15 cellular contexts compared by ENCODE assay signal in the genomic region with DNA sequence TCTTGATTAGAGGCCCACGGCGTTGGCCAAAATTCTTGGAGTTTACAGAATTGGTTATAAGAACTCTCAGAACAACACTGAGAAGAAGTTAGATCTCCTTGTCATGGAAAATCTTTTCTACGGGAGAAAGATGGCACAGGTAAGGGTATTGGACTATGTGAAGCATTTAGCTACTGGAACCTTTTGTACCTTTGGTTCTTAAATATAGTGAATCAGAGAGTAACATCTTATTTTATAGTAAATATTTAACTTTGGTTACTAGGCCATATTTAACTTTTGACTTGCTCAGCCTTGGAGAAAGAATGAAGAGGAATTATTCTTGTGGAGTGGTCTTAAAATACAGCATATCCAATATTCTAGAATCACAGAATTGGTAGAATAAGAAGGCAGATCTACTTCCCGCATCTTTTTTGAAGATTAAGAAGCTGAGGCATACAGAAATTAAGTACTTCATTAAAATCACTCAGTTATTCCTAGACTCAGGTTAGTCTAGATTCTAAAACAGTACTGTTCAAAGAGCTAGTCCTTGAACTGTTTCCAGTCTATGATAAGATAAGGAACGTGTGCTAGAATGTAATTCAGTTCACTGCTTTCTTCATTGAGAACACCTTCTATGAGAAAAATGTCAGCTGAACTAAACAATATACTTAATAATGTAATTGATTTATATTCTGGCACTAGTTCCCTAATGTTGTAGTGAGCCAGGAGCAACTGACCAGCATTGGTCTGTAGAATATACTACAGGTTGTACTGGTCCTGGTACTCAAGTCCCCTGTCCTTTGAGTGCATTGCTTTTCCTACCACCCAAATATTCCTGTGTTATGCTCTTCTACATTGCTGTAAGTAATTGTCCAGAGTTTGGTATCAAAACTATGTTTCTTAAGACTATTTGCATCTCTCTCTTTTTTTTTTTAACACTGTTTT. TPM values are rescaled to one million over a fixed set of nuclear protein-coding genes. Genes with fewer than 3 reads are reported as not detected.
A peak's percentile ranks its signal among the peaks of the same experiment; 100 is the strongest.
DNase-seq lines count a peak whose midpoint lies in the region; ATAC-seq and TF ChIP-seq lines count a peak whose summit lies in the region.
"Had no signal": no experiment of that assay in that cellular context is flagged by ENCODE, and none has a peak within 500 bp of the region (broad histone marks: within the 10 kb centered on the region; RNA-seq: fewer than 3 reads in every experiment).

No MANE protein-coding gene starts in this region.

- no peaks in the 10 kb centered on the region for H3K27me3 Mint-ChIP-seq in activated T-cell treated with anti-CD3 and anti-CD28 coated beads, Interleukin-2, amount 50 U/mL, for 72 hours (ENCODE audit: low read depth)
- H3K27me3 Mint-ChIP-seq in activated T-cell treated with anti-CD3 and anti-CD28 coated beads, Interleukin-2, amount 50 U/mL, for 4 hours (ENCODE audit: low read depth): no peaks in the 10 kb centered on the region
- H3K27me3 Mint-ChIP-seq in activated T-helper 17 cell treated with anti-CD3 and anti-CD28 coated beads, Interleukin-2, amount 50 U/mL, for 72 hours: no peaks in the 10 kb centered on the region
- H3K27me3 Mint-ChIP-seq in memory B cell: no peaks in the 10 kb centered on the region
- H3K27me3 Mint-ChIP-seq in stimulated activated naive B cell treated with anti-CD40 and anti-IgM and Interleukin-4, amounts not matched to agents 10 μg/mL and 1 μg/mL and 100 μg/mL, for 72 hours: no peaks in the 10 kb centered on the region

- H3K4me3 Mint-ChIP-seq in activated T-cell treated with anti-CD3 and anti-CD28 coated beads, Interleukin-2, amount 50 U/mL, for 72 hours: no peak overlapping the region
- H3K4me3 Mint-ChIP-seq in activated T-cell treated with anti-CD3 and anti-CD28 coated beads, Interleukin-2, amount 50 U/mL, for 4 hours: no peak overlapping the region
- no peak overlapping the region for H3K4me3 Mint-ChIP-seq in activated T-helper 17 cell treated with anti-CD3 and anti-CD28 coated beads, Interleukin-2, amount 50 U/mL, for 72 hours
- no peak overlapping the region for H3K4me3 Mint-ChIP-seq in memory B cell
- no peak overlapping the region for H3K4me3 Mint-ChIP-seq in stimulated activated naive B cell treated with anti-CD40 and anti-IgM and Interleukin-4, amounts not matched to agents 10 μg/mL and 1 μg/mL and 100 μg/mL, for 72 hours

- peak overlapping the region; percentile 72 for H3K27ac Mint-ChIP-seq in activated T-cell treated with anti-CD3 and anti-CD28 coated beads, Interleukin-2, amount 50 U/mL, for 72 hours
- peak overlapping the region; percentile 22 for H3K27ac Mint-ChIP-seq in activated T-helper 17 cell treated with anti-CD3 and anti-CD28 coated beads, Interleukin-2, amount 50 U/mL, for 72 hours
- peak overlapping the region; percentile 6 for H3K27ac Mint-ChIP-seq in memory B cell
- H3K27ac Mint-ChIP-seq in stimulated activated naive B cell treated with anti-CD40 and anti-IgM and Interleukin-4, amounts not matched to agents 10 μg/mL and 1 μg/mL and 100 μg/mL, for 72 hours: peak overlapping the region; percentile 80

- H3K36me3 ChIP-seq in esophagus squamous epithelium: peaks cover 5 to 85% (median 6%) of the 10 kb centered on the region in 3 donors

- TF ChIP-seq CTCF in esophagus squamous epithelium (IDR thresholded peaks at IDR 0.05): no peak

- no peak for DNase-seq in activated T-cell treated with anti-CD3 and anti-CD28 coated beads, Interleukin-2, amount 50 U/mL, for 72 hours
- no peak for DNase-seq in activated T-cell treated with anti-CD3 and anti-CD28 coated beads, Interleukin-2, amount 50 U/mL, for 4 hours
- DNase-seq in memory B cell (ENCODE audit: low spot score in 2 of 2): no peak
- no peak for DNase-seq in stimulated activated naive B cell treated with anti-CD40 and anti-IgM and Interleukin-4, amounts not matched to agents 10 μg/mL and 1 μg/mL and 100 μg/mL, for 72 hours
- DNase-seq in esophagus squamous epithelium (lab: John Stamatoyannopoulos, UW): no peak
- DNase-seq in effector CD4-positive, alpha-beta T cell: no peak
- DNase-seq: AML-193, DMS 273 treated with DMSO at 0.1 percent for 48 hours, GM23248 had no signal

- H3K36me3 Mint-ChIP-seq in activated T-cell treated with anti-CD3 and anti-CD28 coated beads, Interleukin-2, amount 50 U/mL, for 72 hours (ENCODE audit: insufficient read depth in 2 of 2): peaks cover 0 to 16% of the 10 kb centered on the region in 2 donors
- peaks cover 27% of the 10 kb centered on the region for H3K36me3 Mint-ChIP-seq in activated T-cell treated with anti-CD3 and anti-CD28 coated beads, Interleukin-2, amount 50 U/mL, for 4 hours (ENCODE audit: insufficient read depth)
- peaks cover 94% of the 10 kb centered on the region for H3K36me3 Mint-ChIP-seq in activated T-helper 17 cell treated with anti-CD3 and anti-CD28 coated beads, Interleukin-2, amount 50 U/mL, for 72 hours (ENCODE audit: low read depth)
- H3K36me3 Mint-ChIP-seq in memory B cell: peaks cover 33% of the 10 kb centered on the region
- peaks cover 25 to 39% of the 10 kb centered on the region in 2 donors for H3K36me3 Mint-ChIP-seq in stimulated activated naive B cell treated with anti-CD40 and anti-IgM and Interleukin-4, amounts not matched to agents 10 μg/mL and 1 μg/mL and 100 μg/mL, for 72 hours

- TF ChIP-seq POLR2A in esophagus squamous epithelium (IDR thresholded peaks at IDR 0.05): no peak

- no peaks in the 10 kb centered on the region for H3K4me1 ChIP-seq in esophagus squamous epithelium
- H3K4me1 ChIP-seq: BLaER1 had no signal

- ATAC-seq in activated T-cell treated with anti-CD3 and anti-CD28 coated beads, Interleukin-2, amount 50 U/mL, for 72 hours (replicated peaks in 1 of 2): no peak
- no peak for ATAC-seq in activated T-cell treated with anti-CD3 and anti-CD28 coated beads, Interleukin-2, amount 50 U/mL, for 4 hours
- ATAC-seq in activated T-helper 17 cell treated with anti-CD3 and anti-CD28 coated beads, Interleukin-2, amount 50 U/mL, for 72 hours (replicated peaks): no peak
- ATAC-seq in memory B cell (ENCODE audit: low read depth): no peak
- no peak for ATAC-seq in stimulated activated naive B cell treated with anti-CD40 and anti-IgM and Interleukin-4, amounts not matched to agents 10 μg/mL and 1 μg/mL and 100 μg/mL, for 72 hours (replicated peaks)
- ATAC-seq: HCT116 had no signal

- H3K27ac ChIP-seq in esophagus squamous epithelium: no peak overlapping the region
- H3K27ac ChIP-seq: 22Rv1, BLaER1, GM23248 had no signal

- no peaks in the 10 kb centered on the region for H3K27me3 ChIP-seq in esophagus squamous epithelium
- H3K27me3 ChIP-seq: BLaER1 had no signal

- H3K9me3 ChIP-seq in esophagus squamous epithelium: no peaks in the 10 kb centered on the region
- H3K9me3 ChIP-seq: BLaER1 had no signal

- no peaks in the 10 kb centered on the region for H3K4me1 Mint-ChIP-seq in activated T-cell treated with anti-CD3 and anti-CD28 coated beads, Interleukin-2, amount 50 U/mL, for 72 hours (ENCODE audit: low read depth)
- peaks cover 2% of the 10 kb centered on the region for H3K4me1 Mint-ChIP-seq in activated T-cell treated with anti-CD3 and anti-CD28 coated beads, Interleukin-2, amount 50 U/mL, for 4 hours (ENCODE audit: low read depth)
- H3K4me1 Mint-ChIP-seq in activated T-helper 17 cell treated with anti-CD3 and anti-CD28 coated beads, Interleukin-2, amount 50 U/mL, for 72 hours: no peaks in the 10 kb centered on the region
- no peaks in the 10 kb centered on the region for H3K4me1 Mint-ChIP-seq in memory B cell
- peaks cover 0 to 4% of the 10 kb centered on the region in 2 donors for H3K4me1 Mint-ChIP-seq in stimulated activated naive B cell treated with anti-CD40 and anti-IgM and Interleukin-4, amounts not matched to agents 10 μg/mL and 1 μg/mL and 100 μg/mL, for 72 hours

- H3K4me3 ChIP-seq in esophagus squamous epithelium: no peak overlapping the region
- H3K4me3 ChIP-seq: BLaER1, GM23248 had no signal

- WGBS in esophagus squamous epithelium, 2 donors: 95 to 96% methylated on average over 5 of the region's 5 CpGs

- H3K9me3 Mint-ChIP-seq in activated T-cell treated with anti-CD3 and anti-CD28 coated beads, Interleukin-2, amount 50 U/mL, for 72 hours: no peaks in the 10 kb centered on the region
- H3K9me3 Mint-ChIP-seq in activated T-cell treated with anti-CD3 and anti-CD28 coated beads, Interleukin-2, amount 50 U/mL, for 4 hours: no peaks in the 10 kb centered on the region
- no peaks in the 10 kb centered on the region for H3K9me3 Mint-ChIP-seq in activated T-helper 17 cell treated with anti-CD3 and anti-CD28 coated beads, Interleukin-2, amount 50 U/mL, for 72 hours
- H3K9me3 Mint-ChIP-seq in memory B cell: no peaks in the 10 kb centered on the region
- H3K9me3 Mint-ChIP-seq in stimulated activated naive B cell treated with anti-CD40 and anti-IgM and Interleukin-4, amounts not matched to agents 10 μg/mL and 1 μg/mL and 100 μg/mL, for 72 hours: no peaks in the 10 kb centered on the region

- intact Hi-C loops in esophagus squamous epithelium (cut with DNase I): no loop called here

RNA-seq across cellular contexts. Expression of gene PTH2R, which starts 53.7 kb away (rescaled TPM):
- total RNA-seq in activated T-cell treated with anti-CD3 and anti-CD28 coated beads, Interleukin-2, amount 50 U/mL, for 72 hours: under 1 TPM; 0.12 to 0.28 TPM
- not detected for total RNA-seq in activated T-cell treated with anti-CD3 and anti-CD28 coated beads, Interleukin-2, amount 50 U/mL, for 4 hours
- under 1 TPM in 1 of 2 donors, not detected in 1; 0.29 TPM for total RNA-seq in activated T-helper 17 cell treated with anti-CD3 and anti-CD28 coated beads, Interleukin-2, amount 50 U/mL, for 72 hours
- total RNA-seq in esophagus squamous epithelium: not detected
- total RNA-seq: A673, Daoy, GM23248 had no signal

Comparison
In these comparisons a context has a peak if more than half of its experiments do, and no peak if none do; other contexts are left out.
1. H3K27ac Mint-ChIP-seq: peak in every context shown above with its lines; median percentile 80 in stimulated activated naive B cell treated with anti-CD40 and anti-IgM and Interleukin-4, amounts not matched to agents 10 μg/mL and 1 μg/mL and 100 μg/mL, for 72 hours; 72 in activated T-cell treated with anti-CD3 and anti-CD28 coated beads, Interleukin-2, amount 50 U/mL, for 72 hours; 22 in activated T-helper 17 cell treated with anti-CD3 and anti-CD28 coated beads, Interleukin-2, amount 50 U/mL, for 72 hours; 6 in memory B cell.